8 cellular contexts compared by ENCODE assay signal in genomic region chr3:128845119-128845518, GRCh38. TPM values are rescaled to one million over a fixed set of nuclear protein-coding genes. Genes with fewer than 3 reads are reported as not detected.
A peak's percentile ranks its signal among the peaks of the same experiment; 100 is the strongest.
DNase-seq lines count a peak whose midpoint lies in the region; ATAC-seq and TF ChIP-seq lines count a peak whose summit lies in the region.

No MANE protein-coding gene starts in this region.

- peak; percentile 31 for TF ChIP-seq CTCF in choroid plexus epithelial cell (conservative IDR thresholded peaks at IDR 0.05; ENCODE audit: low read depth, low read length)
- peak; percentile 50 for TF ChIP-seq CTCF in retinal pigment epithelial cell (conservative IDR thresholded peaks at IDR 0.05; ENCODE audit: low read depth, low read length)

- H3K4me1 ChIP-seq in Karpas-422 (ENCODE audit: low read length): peaks cover 16% of the 10 kb centered on the region

- ATAC-seq in GM21737 (IDR thresholded peaks at IDR 0.05; ENCODE audit: unreplicated experiment): no peak
- ATAC-seq in GM21447 (IDR thresholded peaks at IDR 0.05; ENCODE audit: unreplicated experiment): no peak

- no peak overlapping the region for H3K27ac ChIP-seq in Karpas-422 (ENCODE audit: low read length)

- H3K9ac ChIP-seq in Karpas-422 (ENCODE audit: low read length): peak overlapping the region; percentile 67

- H3K4me3 ChIP-seq in Karpas-422 (ENCODE audit: low read length) (peak overlapping the region; percentile 60), choroid plexus epithelial cell (ENCODE audit: low read depth, low read length) (no peak overlapping the region), retinal pigment epithelial cell (ENCODE audit: low read length) (peak overlapping the region; percentile 54)

- no peak overlapping the region for H2AFZ ChIP-seq in Karpas-422 (ENCODE audit: low read length)

- DNase-seq in SHP77 (lab: John Stamatoyannopoulos, UW) (peak; percentile 34 to 48), SHP77 treated with DMSO at 0.1 percent for 48 hours (lab: John Stamatoyannopoulos, UW) (no peak), Karpas-422 (peak; percentile 48), choroid plexus epithelial cell (ENCODE audit: low read depth) (no peak), retinal pigment epithelial cell (ENCODE audit: low read depth) (no peak), AML-193 (lab: John Stamatoyannopoulos, UW) (no peak)

- H3K9me3 ChIP-seq in Karpas-422 (ENCODE audit: low read length): no peaks in the 10 kb centered on the region

- H4K20me1 ChIP-seq in Karpas-422 (ENCODE audit: insufficient read depth, low read depth, low read length): no peaks in the 10 kb centered on the region

- H3K4me2 ChIP-seq in Karpas-422 (ENCODE audit: low read depth, low read length, poor library complexity, severe bottlenecking): peak overlapping the region; percentile 78

- no peaks in the 10 kb centered on the region for H3K27me3 ChIP-seq in Karpas-422 (ENCODE audit: low read length)

- H3K79me2 ChIP-seq in Karpas-422 (ENCODE audit: low read length): no peaks in the 10 kb centered on the region

- H3K9me2 ChIP-seq in Karpas-422 (replicated peaks; ENCODE audit: insufficient read depth, low read length): no peaks in the 10 kb centered on the region

- no peaks in the 10 kb centered on the region for H3K36me3 ChIP-seq in Karpas-422 (ENCODE audit: insufficient read depth, low read length)

RNA-seq across cellular contexts. Expression of gene ACAD9, which starts 34.3 kb away (rescaled TPM):
- 27.5 and 33.8 TPM in 2 replicates for total RNA-seq in Karpas-422 (2014; rRNA removed; shearing (Covaris generic); ENCODE audit: low replicate concordance)

Comparison
In these comparisons a context has a peak if more than half of its experiments do, and no peak if none do; other contexts are left out.
1. DNase-seq: peak in SHP77 (2 of 2) and Karpas-422 (single experiment); none in SHP77 treated with DMSO at 0.1 percent for 48 hours (single experiment), choroid plexus epithelial cell (single experiment), retinal pigment epithelial cell (single experiment) and AML-193 (0 of 2).